30 cellular contexts compared by ENCODE assay signal in the genomic region with DNA sequence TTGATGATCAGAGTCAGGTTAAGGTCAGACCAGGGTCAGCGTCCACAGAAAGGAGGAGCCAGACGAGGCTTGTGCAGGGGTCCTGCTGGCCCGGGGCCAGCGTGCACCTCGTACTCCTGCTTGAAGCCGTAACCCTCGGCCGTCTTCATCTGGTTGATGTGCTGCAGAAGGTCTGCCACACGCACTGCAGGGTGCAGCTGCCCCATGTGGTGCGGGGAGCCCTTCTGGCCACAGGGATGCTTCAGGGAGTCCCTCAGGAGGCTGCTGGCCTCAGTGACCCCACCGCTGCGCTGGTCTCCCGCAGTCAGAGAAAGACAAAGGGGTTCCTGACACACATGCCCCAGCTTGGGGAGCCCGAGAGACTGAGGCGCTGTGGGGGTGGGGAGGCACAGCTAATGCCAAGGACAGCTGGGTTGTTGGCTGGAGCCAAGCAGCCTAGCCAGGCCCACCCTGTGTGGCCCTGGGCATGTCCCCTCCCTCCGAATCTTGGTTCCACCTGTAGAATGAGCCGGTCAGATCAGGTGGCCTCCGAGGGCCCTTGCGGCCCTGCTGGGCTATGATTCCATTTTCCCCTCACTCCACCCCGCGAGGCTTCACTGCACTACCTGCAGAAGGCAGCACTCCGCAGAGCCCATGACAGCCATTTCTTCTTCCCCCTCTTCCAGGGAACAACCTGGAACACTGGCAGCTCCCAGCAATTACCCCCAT.
"Had no signal": no experiment of that assay in that cellular context is flagged by ENCODE, and none has a peak within 500 bp of the region (broad histone marks: within the 10 kb centered on the region; RNA-seq: fewer than 3 reads in every experiment).

No MANE protein-coding gene starts in this region.

- H3K4me3 ChIP-seq: dorsolateral prefrontal cortex, esophagus muscularis mucosa, heart right ventricle, lung, mucosa of descending colon, prostate gland, sigmoid colon, testis, tibial artery, upper lobe of left lung, uterus had no signal

- H3K4me1 Mint-ChIP-seq: immature natural killer cell; memory B cell; mesothelial cell of epicardium; naive B cell; stimulated activated memory B cell treated with anti-CD40 and anti-IgM and Interleukin-4, amounts not matched to agents 10 μg/mL and 1 μg/mL and 100 μg/mL, for 72 hours had no signal

- H3K36me3 ChIP-seq: esophagus muscularis mucosa, heart right ventricle, neutrophil, prostate gland, sigmoid colon, tibial artery, upper lobe of left lung, uterus had no signal

- H3K4me1 ChIP-seq: esophagus muscularis mucosa, foreskin keratinocyte, heart right ventricle, prostate gland, sigmoid colon, testis, tibial artery, upper lobe of left lung, uterus had no signal

- H3K27ac ChIP-seq: dorsolateral prefrontal cortex, esophagus muscularis mucosa, foreskin keratinocyte, heart right ventricle, neutrophil, prostate gland, sigmoid colon, testis, tibial artery, upper lobe of left lung, uterus had no signal

- H3K9me3 ChIP-seq: esophagus muscularis mucosa, heart right ventricle, mucosa of descending colon, neutrophil, prostate gland, sigmoid colon, testis, tibial artery, upper lobe of left lung, uterus had no signal

- H3K36me3 Mint-ChIP-seq: immature natural killer cell; memory B cell; mesothelial cell of epicardium; naive B cell; natural killer cell treated with Interleukin-12 subunit alpha and Interleukin-12 subunit beta and Interleukin-15 and Interleukin-18, amount 100 ng/mL, for 72 hours; stimulated activated memory B cell treated with anti-CD40 and anti-IgM and Interleukin-4, amounts not matched to agents 10 μg/mL and 1 μg/mL and 100 μg/mL, for 72 hours had no signal

- H3K27ac Mint-ChIP-seq: endodermal cell; immature natural killer cell; memory B cell; mesothelial cell of epicardium; natural killer cell treated with Interleukin-12 subunit alpha and Interleukin-12 subunit beta and Interleukin-15 and Interleukin-18, amount 100 ng/mL, for 72 hours; stimulated activated memory B cell treated with anti-CD40 and anti-IgM and Interleukin-4, amounts not matched to agents 10 μg/mL and 1 μg/mL and 100 μg/mL, for 72 hours had no signal

- H3K9me3 Mint-ChIP-seq: immature natural killer cell; memory B cell; mesothelial cell of epicardium; natural killer cell treated with Interleukin-12 subunit alpha and Interleukin-12 subunit beta and Interleukin-15 and Interleukin-18, amount 100 ng/mL, for 72 hours; neural crest cell; stimulated activated memory B cell treated with anti-CD40 and anti-IgM and Interleukin-4, amounts not matched to agents 10 μg/mL and 1 μg/mL and 100 μg/mL, for 72 hours had no signal

- H3K4me3 Mint-ChIP-seq: endodermal cell; immature natural killer cell; memory B cell; mesothelial cell of epicardium; naive B cell; natural killer cell treated with Interleukin-12 subunit alpha and Interleukin-12 subunit beta and Interleukin-15 and Interleukin-18, amount 100 ng/mL, for 72 hours; neural crest cell; stimulated activated memory B cell treated with anti-CD40 and anti-IgM and Interleukin-4, amounts not matched to agents 10 μg/mL and 1 μg/mL and 100 μg/mL, for 72 hours had no signal

- ATAC-seq: foreskin keratinocyte; mucosa of descending colon; right cardiac atrium; stimulated activated memory B cell treated with anti-CD40 and anti-IgM and Interleukin-4, amounts not matched to agents 10 μg/mL and 1 μg/mL and 100 μg/mL, for 72 hours; stimulated activated naive CD8-positive, alpha-beta T cell treated with anti-CD3 and anti-CD28 coated beads, Interleukin-15, Interleukin-2, amounts not matched to agents 100 U/mL and 50 U/mL, for 24 hours had no signal

- DNase-seq: cerebellar nuclear complex; dorsolateral prefrontal cortex; effector CD8-positive, alpha-beta T cell; endodermal cell; foreskin keratinocyte; glutamatergic neuron; heart right ventricle; hippocampal formation; immature natural killer cell; mucosa of descending colon; naive B cell; right cardiac atrium; stimulated activated CD4-positive, alpha-beta T cell treated with anti-CD3 and anti-CD28 coated beads, Interleukin-2, amount 100 ng/mL, for 24 hours; stimulated activated CD4-positive, alpha-beta T cell treated with anti-CD3 and anti-CD28 coated beads, Interleukin-4, amount 100 ng/mL, for 4 hours; stimulated activated naive CD8-positive, alpha-beta T cell treated with anti-CD3 and anti-CD28 coated beads, Interleukin-15, Interleukin-2, amounts not matched to agents 100 U/mL and 50 U/mL, for 24 hours; substantia nigra; testis; uterus had no signal

- H3K27me3 ChIP-seq: neutrophil, testis, upper lobe of left lung, uterus had no signal
